Comparison of ENCODE assay signal across 1 cellular context in genomic region chr11:830295-831131, GRCh38.
TF ChIP-seq lines count a peak whose summit lies in the region.

No MANE protein-coding gene starts in this region.

TF ChIP-seq in HepG2, 621 proteins besides CTCF, POLR2A, EP300 and RAD21 (continued from another document and continues in another):
- no peak for TF ChIP-seq ETS1 (CRISPR knock-in tag; IDR thresholded peaks at IDR 0.05)
- TF ChIP-seq ZNF644 (CRISPR knock-in tag; IDR thresholded peaks at IDR 0.05; ENCODE audit: low read depth), result no peak
- TF ChIP-seq KLF6 (CRISPR knock-in tag; IDR thresholded peaks at IDR 0.05), result no peak
- no peak for TF ChIP-seq ZNF383 (CRISPR knock-in tag; IDR thresholded peaks at IDR 0.05; ENCODE audit: borderline replicate concordance)
- no peak for TF ChIP-seq ZNF75D (CRISPR knock-in tag; IDR thresholded peaks at IDR 0.05; ENCODE audit: borderline replicate concordance)
- no peak for TF ChIP-seq AHR (CRISPR knock-in tag; IDR thresholded peaks at IDR 0.05)
- TF ChIP-seq ATF7-NPFF (CRISPR knock-in tag; IDR thresholded peaks at IDR 0.05; ENCODE audit: low read depth), result 0 out of 2 replicates have a peak, but pooled peaks have one; percentile 34
- TF ChIP-seq CEBPB (IDR thresholded peaks at IDR 0.05; ENCODE audit: borderline replicate concordance, low read depth, low read length), result no peak
- TF ChIP-seq ZNF253 (CRISPR knock-in tag; IDR thresholded peaks at IDR 0.05; ENCODE audit: borderline replicate concordance), result no peak
- no peak for TF ChIP-seq REL (CRISPR knock-in tag; conservative IDR thresholded peaks at IDR 0.05)
- no peak for TF ChIP-seq SKI (IDR thresholded peaks at IDR 0.05; ENCODE audit: partially characterized antibody)
- TF ChIP-seq, protein P1, sequence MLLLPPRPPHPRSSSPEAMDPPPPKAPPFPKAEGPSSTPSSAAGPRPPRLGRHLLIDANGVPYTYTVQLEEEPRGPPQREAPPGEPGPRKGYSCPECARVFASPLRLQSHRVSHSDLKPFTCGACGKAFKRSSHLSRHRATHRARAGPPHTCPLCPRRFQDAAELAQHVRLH (CRISPR knock-in tag; IDR thresholded peaks at IDR 0.05; ENCODE audit: borderline replicate concordance, low read depth), result no peak
- TF ChIP-seq AGO1 (IDR thresholded peaks at IDR 0.05; ENCODE audit: low read depth, low read length, poor library complexity, severe bottlenecking), result peak; percentile 65
- TF ChIP-seq ZNF441 (CRISPR knock-in tag; IDR thresholded peaks at IDR 0.05; ENCODE audit: borderline replicate concordance), result no peak
- no peak for TF ChIP-seq TOE1 (CRISPR knock-in tag; IDR thresholded peaks at IDR 0.05)
- TF ChIP-seq ZKSCAN5 (CRISPR knock-in tag; IDR thresholded peaks at IDR 0.05), result no peak
- no peak for TF ChIP-seq ZNF678 (CRISPR knock-in tag; IDR thresholded peaks at IDR 0.05)
- TF ChIP-seq, protein P2, sequence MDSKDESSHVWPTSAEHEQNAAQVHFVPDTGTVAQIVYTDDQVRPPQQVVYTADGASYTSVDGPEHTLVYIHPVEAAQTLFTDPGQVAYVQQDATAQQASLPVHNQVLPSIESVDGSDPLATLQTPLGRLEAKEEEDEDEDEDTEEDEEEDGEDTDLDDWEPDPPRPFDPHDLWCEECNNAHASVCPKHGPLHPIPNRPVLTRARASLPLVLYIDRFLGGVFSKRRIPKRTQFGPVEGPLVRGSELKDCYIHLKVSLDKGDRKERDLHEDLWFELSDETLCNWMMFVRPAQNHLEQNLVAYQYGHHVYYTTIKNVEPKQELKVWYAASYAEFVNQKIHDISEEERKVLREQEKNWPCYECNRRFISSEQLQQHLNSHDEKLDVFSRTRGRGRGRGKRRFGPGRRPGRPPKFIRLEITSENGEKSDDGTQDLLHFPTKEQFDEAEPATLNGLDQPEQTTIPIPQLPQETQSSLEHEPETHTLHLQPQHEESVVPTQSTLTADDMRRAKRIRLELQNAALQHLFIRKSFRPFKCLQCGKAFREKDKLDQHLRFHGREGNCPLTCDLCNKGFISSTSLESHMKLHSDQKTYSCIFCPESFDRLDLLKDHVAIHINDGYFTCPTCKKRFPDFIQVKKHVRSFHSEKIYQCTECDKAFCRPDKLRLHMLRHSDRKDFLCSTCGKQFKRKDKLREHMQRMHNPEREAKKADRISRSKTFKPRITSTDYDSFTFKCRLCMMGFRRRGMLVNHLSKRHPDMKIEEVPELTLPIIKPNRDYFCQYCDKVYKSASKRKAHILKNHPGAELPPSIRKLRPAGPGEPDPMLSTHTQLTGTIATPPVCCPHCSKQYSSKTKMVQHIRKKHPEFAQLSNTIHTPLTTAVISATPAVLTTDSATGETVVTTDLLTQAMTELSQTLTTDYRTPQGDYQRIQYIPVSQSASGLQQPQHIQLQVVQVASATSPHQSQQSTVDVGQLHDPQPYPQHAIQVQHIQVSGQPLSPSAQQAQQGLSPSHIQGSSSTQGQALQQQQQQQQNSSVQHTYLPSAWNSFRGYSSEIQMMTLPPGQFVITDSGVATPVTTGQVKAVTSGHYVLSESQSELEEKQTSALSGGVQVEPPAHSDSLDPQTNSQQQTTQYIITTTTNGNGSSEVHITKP (CRISPR knock-in tag; IDR thresholded peaks at IDR 0.05; ENCODE audit: low read depth), result no peak
- TF ChIP-seq NFATC3 (CRISPR knock-in tag; IDR thresholded peaks at IDR 0.05), result no peak
- TF ChIP-seq TAF15 (IDR thresholded peaks at IDR 0.05; ENCODE audit: low read depth, low read length, poor library complexity, severe bottlenecking), result no peak
- TF ChIP-seq REXO4 (CRISPR knock-in tag; IDR thresholded peaks at IDR 0.05; ENCODE audit: borderline replicate concordance), result no peak
- TF ChIP-seq, protein P3, sequence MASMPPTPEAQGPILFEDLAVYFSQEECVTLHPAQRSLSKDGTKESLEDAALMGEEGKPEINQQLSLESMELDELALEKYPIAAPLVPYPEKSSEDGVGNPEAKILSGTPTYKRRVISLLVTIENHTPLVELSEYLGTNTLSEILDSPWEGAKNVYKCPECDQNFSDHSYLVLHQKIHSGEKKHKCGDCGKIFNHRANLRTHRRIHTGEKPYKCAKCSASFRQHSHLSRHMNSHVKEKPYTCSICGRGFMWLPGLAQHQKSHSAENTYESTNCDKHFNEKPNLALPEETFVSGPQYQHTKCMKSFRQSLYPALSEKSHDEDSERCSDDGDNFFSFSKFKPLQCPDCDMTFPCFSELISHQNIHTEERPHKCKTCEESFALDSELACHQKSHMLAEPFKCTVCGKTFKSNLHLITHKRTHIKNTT (CRISPR knock-in tag; IDR thresholded peaks at IDR 0.05), result no peak
- no peak for TF ChIP-seq IRF2 (CRISPR knock-in tag; IDR thresholded peaks at IDR 0.05)
- TF ChIP-seq ZNF543 (CRISPR knock-in tag; IDR thresholded peaks at IDR 0.05), result no peak
- TF ChIP-seq DMAP1 (CRISPR knock-in tag; IDR thresholded peaks at IDR 0.05), result peak; percentile 48; the same call in 1 of the 2 replicates
- no peak for TF ChIP-seq TRIM24 (CRISPR knock-in tag; IDR thresholded peaks at IDR 0.05)
- TF ChIP-seq MBD4 (IDR thresholded peaks at IDR 0.05; ENCODE audit: borderline replicate concordance, low read length), result no peak
- TF ChIP-seq KIAA2018 (CRISPR knock-in tag; IDR thresholded peaks at IDR 0.05; ENCODE audit: borderline replicate concordance), result no peak
- TF ChIP-seq, protein P4, sequence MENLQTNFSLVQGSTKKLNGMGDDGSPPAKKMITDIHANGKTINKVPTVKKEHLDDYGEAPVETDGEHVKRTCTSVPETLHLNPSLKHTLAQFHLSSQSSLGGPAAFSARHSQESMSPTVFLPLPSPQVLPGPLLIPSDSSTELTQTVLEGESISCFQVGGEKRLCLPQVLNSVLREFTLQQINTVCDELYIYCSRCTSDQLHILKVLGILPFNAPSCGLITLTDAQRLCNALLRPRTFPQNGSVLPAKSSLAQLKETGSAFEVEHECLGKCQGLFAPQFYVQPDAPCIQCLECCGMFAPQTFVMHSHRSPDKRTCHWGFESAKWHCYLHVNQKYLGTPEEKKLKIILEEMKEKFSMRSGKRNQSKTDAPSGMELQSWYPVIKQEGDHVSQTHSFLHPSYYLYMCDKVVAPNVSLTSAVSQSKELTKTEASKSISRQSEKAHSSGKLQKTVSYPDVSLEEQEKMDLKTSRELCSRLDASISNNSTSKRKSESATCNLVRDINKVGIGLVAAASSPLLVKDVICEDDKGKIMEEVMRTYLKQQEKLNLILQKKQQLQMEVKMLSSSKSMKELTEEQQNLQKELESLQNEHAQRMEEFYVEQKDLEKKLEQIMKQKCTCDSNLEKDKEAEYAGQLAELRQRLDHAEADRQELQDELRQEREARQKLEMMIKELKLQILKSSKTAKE (CRISPR knock-in tag; IDR thresholded peaks at IDR 0.05; ENCODE audit: borderline replicate concordance), result peak; percentile 43; the same call in 1 of the 2 replicates
- TF ChIP-seq THAP9 (CRISPR knock-in tag; IDR thresholded peaks at IDR 0.05; ENCODE audit: borderline replicate concordance), result no peak
- no peak for TF ChIP-seq IKZF1 (IDR thresholded peaks at IDR 0.05)
- TF ChIP-seq ZNF263 (CRISPR knock-in tag; IDR thresholded peaks at IDR 0.05), result 0 out of 2 replicates have a peak, but pooled peaks have one; percentile 14
- no peak for TF ChIP-seq ATF7 (IDR thresholded peaks at IDR 0.05)
- no peak for TF ChIP-seq ATF7 (CRISPR knock-in tag; IDR thresholded peaks at IDR 0.05)
- peak; percentile 18; the same call in 1 of the 2 replicates for TF ChIP-seq ISL2 (CRISPR knock-in tag; IDR thresholded peaks at IDR 0.05)
- TF ChIP-seq, protein P5, sequence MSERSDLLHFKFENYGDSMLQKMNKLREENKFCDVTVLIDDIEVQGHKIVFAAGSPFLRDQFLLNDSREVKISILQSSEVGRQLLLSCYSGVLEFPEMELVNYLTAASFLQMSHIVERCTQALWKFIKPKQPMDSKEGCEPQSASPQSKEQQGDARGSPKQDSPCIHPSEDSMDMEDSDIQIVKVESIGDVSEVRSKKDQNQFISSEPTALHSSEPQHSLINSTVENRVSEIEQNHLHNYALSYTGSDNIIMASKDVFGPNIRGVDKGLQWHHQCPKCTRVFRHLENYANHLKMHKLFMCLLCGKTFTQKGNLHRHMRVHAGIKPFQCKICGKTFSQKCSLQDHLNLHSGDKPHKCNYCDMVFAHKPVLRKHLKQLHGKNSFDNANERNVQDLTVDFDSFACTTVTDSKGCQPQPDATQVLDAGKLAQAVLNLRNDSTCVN (CRISPR knock-in tag; IDR thresholded peaks at IDR 0.05; ENCODE audit: borderline replicate concordance), result no peak
- TF ChIP-seq THAP8 (CRISPR knock-in tag; IDR thresholded peaks at IDR 0.05; ENCODE audit: borderline replicate concordance), result no peak
- TF ChIP-seq ZNF207 (IDR thresholded peaks at IDR 0.05; ENCODE audit: borderline replicate concordance), result no peak
- TF ChIP-seq TBL1XR1 (IDR thresholded peaks at IDR 0.05; ENCODE audit: borderline replicate concordance, low read length, partially characterized antibody), result no peak
- TF ChIP-seq NFKB2 (CRISPR knock-in tag; IDR thresholded peaks at IDR 0.05; ENCODE audit: borderline replicate concordance), result no peak; the same call in 1 of the 2 replicates
